17 cellular contexts compared by ENCODE assay signal in genomic region chr6:52579006-52579660, GRCh38.
"Had no signal": no experiment of that assay in that cellular context is flagged by ENCODE, and none has a peak within 500 bp of the region (broad histone marks: within the 10 kb centered on the region; RNA-seq: fewer than 3 reads in every experiment).

No MANE protein-coding gene starts in this region.

- H3K36me3 ChIP-seq: colonic mucosa, neutrophil had no signal

- ATAC-seq: activated T-cell treated with anti-CD3 and anti-CD28 coated beads, Interleukin-2, amount 50 U/mL, for 4 hours; heart left ventricle; left lobe of liver; mucosa of descending colon had no signal

- H3K4me3 Mint-ChIP-seq: stimulated activated naive CD8-positive, alpha-beta T cell treated with anti-CD3 and anti-CD28 coated beads, Interleukin-15, Interleukin-2, amounts not matched to agents 100 ng/mL and 50 ng/mL, for 24 hours had no signal

- H3K27ac Mint-ChIP-seq: activated CD4-positive, alpha-beta memory T cell treated with anti-CD3 and anti-CD28 coated beads for 36 hours; stimulated activated naive CD8-positive, alpha-beta T cell treated with anti-CD3 and anti-CD28 coated beads, Interleukin-15, Interleukin-2, amounts not matched to agents 100 ng/mL and 50 ng/mL, for 24 hours had no signal

- H3K27me3 ChIP-seq: colonic mucosa, heart left ventricle, neutrophil had no signal

- H3K4me3 ChIP-seq: colonic mucosa, heart left ventricle, mucosa of descending colon had no signal

- DNase-seq: activated CD4-positive, alpha-beta memory T cell treated with anti-CD3 and anti-CD28 coated beads for 36 hours; activated CD4-positive, alpha-beta T cell treated with anti-CD3 and anti-CD28 coated beads for 1 hour; activated gamma-delta T cell treated with Interleukin-2 at 50 U/mL for 16 hours; activated T-cell treated with anti-CD3 and anti-CD28 coated beads, Interleukin-2, amount 50 U/mL, for 4 hours; caudate nucleus; colonic mucosa; effector CD4-positive, alpha-beta T cell; foreskin melanocyte; heart left ventricle; islet precursor cell; mammary epithelial cell; mucosa of descending colon; stimulated activated CD4-positive, alpha-beta T cell treated with anti-CD3 and anti-CD28 coated beads, Interleukin-15, amount 100 ng/mL, for 24 hours; stimulated activated CD4-positive, alpha-beta T cell treated with anti-CD3 and anti-CD28 coated beads, Interleukin-4, amount 100 ng/mL, for 24 hours had no signal

- H3K9me3 Mint-ChIP-seq: activated CD4-positive, alpha-beta memory T cell treated with anti-CD3 and anti-CD28 coated beads for 36 hours; activated T-cell treated with anti-CD3 and anti-CD28 coated beads, Interleukin-2, amount 50 U/mL, for 4 hours; stimulated activated naive CD8-positive, alpha-beta T cell treated with anti-CD3 and anti-CD28 coated beads, Interleukin-15, Interleukin-2, amounts not matched to agents 100 ng/mL and 50 ng/mL, for 24 hours had no signal

- H3K27me3 Mint-ChIP-seq: activated CD4-positive, alpha-beta memory T cell treated with anti-CD3 and anti-CD28 coated beads for 36 hours; stimulated activated naive CD8-positive, alpha-beta T cell treated with anti-CD3 and anti-CD28 coated beads, Interleukin-15, Interleukin-2, amounts not matched to agents 100 ng/mL and 50 ng/mL, for 24 hours had no signal

- H3K9me3 ChIP-seq: colonic mucosa, heart left ventricle, mucosa of descending colon, neutrophil had no signal

- H3K27ac ChIP-seq: heart left ventricle, neutrophil had no signal
